Comparison of ENCODE assay signal across 11 cellular contexts in genomic region chr12:92059976-92060375, GRCh38.
A peak's percentile ranks its signal among the peaks of the same experiment; 100 is the strongest.
DNase-seq lines count a peak whose midpoint lies in the region; ATAC-seq and TF ChIP-seq lines count a peak whose summit lies in the region.
"Had no signal": no experiment of that assay in that cellular context is flagged by ENCODE, and none has a peak within 500 bp of the region (broad histone marks: within the 10 kb centered on the region; RNA-seq: fewer than 3 reads in every experiment).

No MANE protein-coding gene starts in this region.

- ATAC-seq in SK-N-SH treated with all-trans-retinoic acid at 6 μM for 48 hours = peak; percentile 74
- no peak for ATAC-seq in GM21367 (IDR thresholded peaks at IDR 0.05; ENCODE audit: unreplicated experiment)
- ATAC-seq in GM18873 (IDR thresholded peaks at IDR 0.05; ENCODE audit: low FRiP score, unreplicated experiment) = no peak
- ATAC-seq: mucosa of descending colon had no signal

- DNase-seq in A172 (ENCODE audit: low spot score) (peak; percentile 72), GM04504 (ENCODE audit: low read depth) (peak; percentile 61), glomerular visceral epithelial cell (ENCODE audit: extremely low spot score) (peak; percentile 43)
- DNase-seq in activated effector memory CD4-positive, alpha-beta T cell treated with Interleukin-2 at 50 U/mL for 16 hours = no peak
- DNase-seq in activated CD4-positive, CD25-positive, alpha-beta regulatory T cell (lab: John Stamatoyannopoulos, UW) = no peak
- DNase-seq: activated CD4-positive, CD25-positive, alpha-beta regulatory T cell treated with anti-CD3 and anti-CD28 coated beads, Interleukin-2, amount 50 U/mL, for 72 hours; mucosa of descending colon; NCI-H1048 had no signal

TF ChIP-seq in SK-N-SH treated with all-trans-retinoic acid at 6 μM for 48 hours, 23 proteins besides CTCF, POLR2A, EP300 and RAD21:
- TF ChIP-seq ZFP30 (CRISPR knock-in tag; IDR thresholded peaks at IDR 0.05) = no peak
- TF ChIP-seq CSDC2 (CRISPR knock-in tag; IDR thresholded peaks at IDR 0.05) = no peak
- TF ChIP-seq ZFP3 (CRISPR knock-in tag; IDR thresholded peaks at IDR 0.05) = no peak
- TF ChIP-seq OSR1 (CRISPR knock-in tag; IDR thresholded peaks at IDR 0.05) = no peak
TF ChIP-seq in SK-N-SH treated with all-trans-retinoic acid at 6 μM for 48 hours: peak in this region for 0.

Comparison
In these comparisons a context has a peak if more than half of its experiments do, and no peak if none do; other contexts are left out.
1. DNase-seq: peak in A172 (single experiment), GM04504 (single experiment) and glomerular visceral epithelial cell (single experiment); none in activated effector memory CD4-positive, alpha-beta T cell treated with Interleukin-2 at 50 U/mL for 16 hours (single experiment) and activated CD4-positive, CD25-positive, alpha-beta regulatory T cell (0 of 4).